Comparison of ENCODE assay signal across 8 cellular contexts in genomic region chr20:25859649-25860530, GRCh38.
A peak's percentile ranks its signal among the peaks of the same experiment; 100 is the strongest.
DNase-seq lines count a peak whose midpoint lies in the region; ATAC-seq and TF ChIP-seq lines count a peak whose summit lies in the region.

No MANE protein-coding gene starts in this region.

- in situ Hi-C loops in SK-MEL-5 (cut with HindIII; ENCODE audit: low pct_unique_long_range_greater_than_20kb, low sequenced_read_pairs): no loop called here

- no TSS peak for BruUV-seq in Caco-2 (replicated peaks; lab: Mats Ljungman, UMichigan)

- ATAC-seq in HG03095 (IDR thresholded peaks at IDR 0.05; ENCODE audit: unreplicated experiment) (peak; percentile 42), Right ventricle myocardium inferior (peak; percentile 59), aorta (ENCODE audit: low FRiP score) (peak; percentile 70)

- peak overlapping the region; percentile 77 for H3K4me3 Mint-ChIP-seq in Caco-2 (ENCODE audit: unreplicated experiment)
- H3K4me3 Mint-ChIP-seq in activated naive CD4-positive, alpha-beta T cell treated with anti-CD3 and anti-CD28 coated beads, Interleukin-2, amount 10 ng/mL, durations not matched to agents 7 days and 5 days: no peak overlapping the region

- peaks cover 17% of the 10 kb centered on the region for H3K9me3 Mint-ChIP-seq in Caco-2 (ENCODE audit: unreplicated experiment)
- peaks cover 6% of the 10 kb centered on the region for H3K9me3 Mint-ChIP-seq in activated naive CD4-positive, alpha-beta T cell treated with anti-CD3 and anti-CD28 coated beads, Interleukin-2, amount 10 ng/mL, durations not matched to agents 7 days and 5 days

- peaks cover 4% of the 10 kb centered on the region; the same call in 1 of the 2 replicates for H3K9me3 ChIP-seq in Caco-2
- H3K9me3 ChIP-seq in aorta (ENCODE audit: control insufficient read depth, low read length): no peaks in the 10 kb centered on the region
- H3K9me3 ChIP-seq in esophagus squamous epithelium: no peaks in the 10 kb centered on the region

- 11 to 20% methylated on average over 51 of the region's 51 CpGs for WGBS in aorta, 2 donors
- WGBS in esophagus squamous epithelium, 2 donors: 37 to 40% methylated on average over 1 to 9 of the region's 51 CpGs

- DNase-seq in Caco-2: peak; percentile 65 to 69
- DNase-seq in SK-MEL-5 (ENCODE audit: low read depth, low spot score): peak; percentile 77
- DNase-seq in activated naive CD4-positive, alpha-beta T cell treated with anti-CD3 and anti-CD28 coated beads, Interleukin-2, amount 10 ng/mL, durations not matched to agents 7 days and 5 days: peak; percentile 75
- peak; percentile 88 for DNase-seq in Right ventricle myocardium inferior (ENCODE audit: missing footprints)
- peak; percentile 86 for DNase-seq in pons (ENCODE audit: low spot score)
- DNase-seq in aorta: peak; percentile 88 to 93
- DNase-seq in esophagus squamous epithelium (lab: John Stamatoyannopoulos, UW): no peak

- H3K4me1 ChIP-seq in Caco-2 (peaks cover 10% of the 10 kb centered on the region; the same call in 1 of the 2 replicates), aorta (ENCODE audit: control insufficient read depth in 1 of 2, insufficient read depth in 2 of 2, low read length in 2 of 2) (no peaks in the 10 kb centered on the region), esophagus squamous epithelium (peaks cover 35 to 66% (median 41%) of the 10 kb centered on the region in 3 donors)

- H3K36me3 ChIP-seq in Caco-2 (ENCODE audit: control insufficient read depth, insufficient read depth, low read length): no peaks in the 10 kb centered on the region
- no peaks in the 10 kb centered on the region for H3K36me3 ChIP-seq in aorta (ENCODE audit: control insufficient read depth in 1 of 2, insufficient read depth in 2 of 2, low read length in 1 of 2)
- no peaks in the 10 kb centered on the region for H3K36me3 ChIP-seq in esophagus squamous epithelium

- H3K27me3 Mint-ChIP-seq in Caco-2 (ENCODE audit: insufficient read depth, unreplicated experiment): no peaks in the 10 kb centered on the region
- peaks cover 96% of the 10 kb centered on the region for H3K27me3 Mint-ChIP-seq in activated naive CD4-positive, alpha-beta T cell treated with anti-CD3 and anti-CD28 coated beads, Interleukin-2, amount 10 ng/mL, durations not matched to agents 7 days and 5 days

- peaks cover 39% of the 10 kb centered on the region for H3K36me3 Mint-ChIP-seq in Caco-2 (ENCODE audit: insufficient read depth, unreplicated experiment)
- H3K36me3 Mint-ChIP-seq in activated naive CD4-positive, alpha-beta T cell treated with anti-CD3 and anti-CD28 coated beads, Interleukin-2, amount 10 ng/mL, durations not matched to agents 7 days and 5 days: no peaks in the 10 kb centered on the region

- TF ChIP-seq CTCF in Caco-2 (IDR thresholded peaks at IDR 0.05; ENCODE audit: insufficient read depth in 1 of 2, low read depth in 1 of 2, low read length in 1 of 2, severe bottlenecking in 1 of 2, unreplicated experiment in 1 of 2): no peak
- TF ChIP-seq CTCF in esophagus squamous epithelium (IDR thresholded peaks at IDR 0.05): no peak

- H3K27ac ChIP-seq in aorta (ENCODE audit: low read depth in 1 of 2, low read length in 2 of 2) (no peak overlapping the region), esophagus squamous epithelium (no peak overlapping the region)

- peak overlapping the region; percentile 18 for H3K4me3 ChIP-seq in Caco-2 (ENCODE audit: low read depth, low read length)
- H3K4me3 ChIP-seq in aorta (ENCODE audit: low read length in 2 of 2): no peak overlapping the region
- H3K4me3 ChIP-seq in esophagus squamous epithelium: peak overlapping the region in 2 of 4 donors; percentile 20 to 49

- no peak for TF ChIP-seq POLR2A in esophagus squamous epithelium (IDR thresholded peaks at IDR 0.05)

- POLR2A ChIA-PET in Caco-2 (lab: Charles Lee): no interaction called here

- CTCF ChIA-PET in Caco-2 (lab: Charles Lee): no interaction called here
- CTCF ChIA-PET in activated naive CD4-positive, alpha-beta T cell treated with anti-CD3 and anti-CD28 coated beads, Interleukin-2, amount 10 ng/mL, durations not matched to agents 7 days and 5 days (lab: Charles Lee): no interaction called here

- no peak overlapping the region for H3K27ac Mint-ChIP-seq in Caco-2 (ENCODE audit: unreplicated experiment)
- no peak overlapping the region for H3K27ac Mint-ChIP-seq in activated naive CD4-positive, alpha-beta T cell treated with anti-CD3 and anti-CD28 coated beads, Interleukin-2, amount 10 ng/mL, durations not matched to agents 7 days and 5 days

- H3K4me1 Mint-ChIP-seq in Caco-2 (ENCODE audit: low read depth, unreplicated experiment): peaks cover 19% of the 10 kb centered on the region
- peaks cover 53% of the 10 kb centered on the region for H3K4me1 Mint-ChIP-seq in activated naive CD4-positive, alpha-beta T cell treated with anti-CD3 and anti-CD28 coated beads, Interleukin-2, amount 10 ng/mL, durations not matched to agents 7 days and 5 days

- intact Hi-C loops in Caco-2 (cut with micrococcal nuclease; ENCODE audit: unreplicated experiment) (no loop called here), Right ventricle myocardium inferior (cut with DNase I) (no loop called here), aorta (cut with DNase I) (no loop called here), esophagus squamous epithelium (cut with DNase I) (no loop called here)

- no peaks in the 10 kb centered on the region for H3K27me3 ChIP-seq in Caco-2 (replicated peaks; ENCODE audit: control insufficient read depth, insufficient read depth, low read length)
- H3K27me3 ChIP-seq in aorta (ENCODE audit: control insufficient read depth in 1 of 2, insufficient read depth in 2 of 2, low read length in 1 of 2): no peaks in the 10 kb centered on the region
- peaks cover 0 to 90% (median 0%) of the 10 kb centered on the region in 4 donors for H3K27me3 ChIP-seq in esophagus squamous epithelium
